Comparison of ENCODE assay signal across 16 cellular contexts in the genomic region with DNA sequence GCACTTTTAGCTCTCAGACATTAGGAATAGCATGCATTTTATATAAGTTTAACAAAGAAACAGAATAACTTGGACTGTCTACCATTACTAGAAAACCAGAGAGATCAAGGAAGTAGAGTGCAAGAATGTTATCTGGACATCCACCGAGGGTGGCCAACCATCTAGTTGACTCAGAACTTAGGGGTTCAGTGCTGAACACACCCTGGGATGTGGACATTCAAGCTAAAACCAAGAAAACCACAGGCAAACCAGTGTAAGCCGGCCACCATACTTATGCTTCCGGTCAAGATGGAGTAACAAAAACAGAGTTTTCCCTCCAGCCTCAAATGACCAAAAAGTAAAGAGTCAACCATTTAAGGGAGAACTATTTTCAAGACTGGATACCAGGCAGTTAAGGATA.
A peak's percentile ranks its signal among the peaks of the same experiment; 100 is the strongest.
DNase-seq lines count a peak whose midpoint lies in the region; TF ChIP-seq lines count a peak whose summit lies in the region.
"Had no signal": no experiment of that assay in that cellular context is flagged by ENCODE, and none has a peak within 500 bp of the region (broad histone marks: within the 10 kb centered on the region; RNA-seq: fewer than 3 reads in every experiment).

No MANE protein-coding gene starts in this region.

- no peak overlapping the region for H2AK5ac ChIP-seq in mesenchymal stem cell (ENCODE audit: low read length, severe bottlenecking)

- no peak overlapping the region for H2BK12ac ChIP-seq in mesenchymal stem cell (ENCODE audit: low read length in 2 of 2)

- no peak overlapping the region for H4K91ac ChIP-seq in mesenchymal stem cell (ENCODE audit: low read length)

- 100% methylated on average over 1 of the region's 3 CpGs for WGBS in mesenchymal stem cell

- no peaks in the 10 kb centered on the region for H3K9me3 ChIP-seq in mesenchymal stem cell (ENCODE audit: control insufficient read depth, low read length)
- H3K9me3 ChIP-seq in skeletal muscle satellite cell (replicated peaks; ENCODE audit: low read length): no peaks in the 10 kb centered on the region

- H3K27ac ChIP-seq in mesenchymal stem cell (ENCODE audit: low read length, poor library complexity, severe bottlenecking): no peak overlapping the region
- H3K27ac ChIP-seq: KMS-11 had no signal

- no peak overlapping the region for H3K23ac ChIP-seq in mesenchymal stem cell (ENCODE audit: low read length in 2 of 2)

- no peaks in the 10 kb centered on the region for H3K27me3 ChIP-seq in mesenchymal stem cell (ENCODE audit: control insufficient read depth in 1 of 2, insufficient read depth in 1 of 2, low read length in 2 of 2)
- H3K27me3 ChIP-seq in skeletal muscle satellite cell (ENCODE audit: control insufficient read depth, insufficient read depth, low read length): no peaks in the 10 kb centered on the region

- no peaks in the 10 kb centered on the region for H3K79me1 ChIP-seq in mesenchymal stem cell (replicated peaks; ENCODE audit: low read length, poor library complexity, severe bottlenecking)

- no peak overlapping the region for H2BK15ac ChIP-seq in mesenchymal stem cell (ENCODE audit: low read depth, poor library complexity, severe bottlenecking)

- H2AFZ ChIP-seq in mesenchymal stem cell (ENCODE audit: low read depth, low read length): no peak overlapping the region

- H2BK120ac ChIP-seq in mesenchymal stem cell (ENCODE audit: low read depth, low read length): no peak overlapping the region

- H3K9ac ChIP-seq in mesenchymal stem cell (ENCODE audit: low read length) (peak overlapping the region; percentile 79), skeletal muscle satellite cell (ENCODE audit: low read depth, low read length) (peak overlapping the region; percentile 63)
- H3K9ac ChIP-seq: KMS-11 had no signal

- H3K36me3 ChIP-seq in mesenchymal stem cell (ENCODE audit: control insufficient read depth in 1 of 2, insufficient read depth in 2 of 2, low read depth in 1 of 2, low read length in 2 of 2) (no peaks in the 10 kb centered on the region), skeletal muscle satellite cell (ENCODE audit: insufficient read depth, low read length) (no peaks in the 10 kb centered on the region)

- no peak for TF ChIP-seq POLR2A in erythroblast (IDR thresholded peaks at IDR 0.05; ENCODE audit: low read length)

- no peak overlapping the region for H3K18ac ChIP-seq in mesenchymal stem cell (ENCODE audit: low read depth in 1 of 2, low read length in 2 of 2)

- H3K4me3 ChIP-seq in mesenchymal stem cell (ENCODE audit: insufficient read depth in 1 of 2, low read depth in 1 of 2, low read length in 2 of 2): no peak overlapping the region
- H3K4me3 ChIP-seq in skeletal muscle satellite cell (ENCODE audit: low read length): no peak overlapping the region
- H3K4me3 ChIP-seq: GM12878 had no signal

- DNase-seq in EH (ENCODE audit: low read depth): peak; percentile 34
- DNase-seq in M059J (ENCODE audit: low read depth): peak; percentile 78
- no peak for DNase-seq in mesenchymal stem cell
- DNase-seq in NCI-H1048 (lab: John Stamatoyannopoulos, UW): no peak
- DNase-seq in erythroblast (lab: John Stamatoyannopoulos, UW): no peak
- no peak for DNase-seq in T-helper 2 cell
- DNase-seq: DMS53, H9, MV-4-11, NCI-H1694 treated with DMSO at 0.1 percent for 48 hours, NCI-H446 treated with DMSO at 0.1 percent for 48 hours, NCI-H526 treated with DMSO at 0.1 percent for 48 hours, OCI-M1 had no signal

- H2BK5ac ChIP-seq in mesenchymal stem cell (ENCODE audit: low read depth, low read length, poor library complexity, severe bottlenecking): no peak overlapping the region

- no peak overlapping the region for H4K8ac ChIP-seq in mesenchymal stem cell (ENCODE audit: low read length)

- no peak overlapping the region for H3K4ac ChIP-seq in mesenchymal stem cell (ENCODE audit: low read depth in 1 of 2, low read length in 2 of 2)

- H3K4me1 ChIP-seq in mesenchymal stem cell (ENCODE audit: control insufficient read depth, insufficient read depth, low read depth, low read length): no peaks in the 10 kb centered on the region
- H3K4me1 ChIP-seq in skeletal muscle satellite cell (ENCODE audit: control insufficient read depth, insufficient read depth, low read length): peaks cover 24% of the 10 kb centered on the region

- H3K4me2 ChIP-seq in mesenchymal stem cell (ENCODE audit: low read length, poor library complexity, severe bottlenecking) (no peak overlapping the region), skeletal muscle satellite cell (ENCODE audit: low read length) (no peak overlapping the region)
- H3K4me2 ChIP-seq: KMS-11 had no signal

- H3K14ac ChIP-seq in mesenchymal stem cell (ENCODE audit: low read length in 2 of 2): no peak overlapping the region

Comparison
In these comparisons a context has a peak if more than half of its experiments do, and no peak if none do; other contexts are left out.
1. DNase-seq: peak in EH (single experiment) and M059J (single experiment); none in mesenchymal stem cell (single experiment), NCI-H1048 (single experiment), erythroblast (0 of 2) and T-helper 2 cell (0 of 5).